8 cellular contexts compared by ENCODE assay signal in genomic region chr10:79136227-79137005, GRCh38.
A peak's percentile ranks its signal among the peaks of the same experiment; 100 is the strongest.
DNase-seq lines count a peak whose midpoint lies in the region; ATAC-seq and TF ChIP-seq lines count a peak whose summit lies in the region.

No MANE protein-coding gene starts in this region.

- peak overlapping the region; percentile 80 for H3K27ac Mint-ChIP-seq in activated CD4-positive, alpha-beta memory T cell treated with anti-CD3 and anti-CD28 coated beads for 36 hours
- peak overlapping the region; percentile 83 to 92 (median 88) for H3K27ac Mint-ChIP-seq in immature natural killer cell

- no peak for TF ChIP-seq POLR2A in stomach (IDR thresholded peaks at IDR 0.05)

- no peak for TF ChIP-seq CTCF in stomach (IDR thresholded peaks at IDR 0.05)

- POLR2A ChIA-PET in activated CD4-positive, alpha-beta memory T cell treated with anti-CD3 and anti-CD28 coated beads for 36 hours (lab: Charles Lee), result no interaction called here

- H3K4me1 ChIP-seq in stomach, result peaks cover 61 to 99% (median 83%) of the 10 kb centered on the region in 4 donors

- H3K9me3 Mint-ChIP-seq in activated T-cell treated with anti-CD3 and anti-CD28 coated beads, Interleukin-2, amount 50 U/mL, for 4 hours, result no peaks in the 10 kb centered on the region
- no peaks in the 10 kb centered on the region for H3K9me3 Mint-ChIP-seq in activated CD4-positive, alpha-beta memory T cell treated with anti-CD3 and anti-CD28 coated beads for 36 hours
- no peaks in the 10 kb centered on the region for H3K9me3 Mint-ChIP-seq in immature natural killer cell

- H3K36me3 ChIP-seq in stomach, result peaks cover 9 to 47% (median 31%) of the 10 kb centered on the region in 4 donors

- H3K9me3 ChIP-seq in stomach, result no peaks in the 10 kb centered on the region

- H3K4me3 Mint-ChIP-seq in activated T-cell treated with anti-CD3 and anti-CD28 coated beads, Interleukin-2, amount 50 U/mL, for 4 hours, result peak overlapping the region; percentile 35
- no peak overlapping the region for H3K4me3 Mint-ChIP-seq in activated CD4-positive, alpha-beta memory T cell treated with anti-CD3 and anti-CD28 coated beads for 36 hours
- peak overlapping the region; percentile 68 to 81 (median 75) for H3K4me3 Mint-ChIP-seq in immature natural killer cell

- peak overlapping the region in 4 of 5 donors; percentile 48 to 91 (median 76) for H3K27ac ChIP-seq in stomach

- intact Hi-C loops in activated CD4-positive, alpha-beta memory T cell treated with anti-CD3 and anti-CD28 coated beads for 36 hours (cut with micrococcal nuclease), result no loop called here
- intact Hi-C loops in stomach (cut with DNase I; ENCODE audit: low total_unique reads), result loop anchor here (10.0 kb wide), 1 partner anchor 62 kb away; no protein-coding TSS in a partner anchor

- H3K4me3 ChIP-seq in stomach, result no peak overlapping the region

- H3K27me3 Mint-ChIP-seq in activated T-cell treated with anti-CD3 and anti-CD28 coated beads, Interleukin-2, amount 50 U/mL, for 4 hours (ENCODE audit: low read depth), result no peaks in the 10 kb centered on the region
- H3K27me3 Mint-ChIP-seq in activated CD4-positive, alpha-beta memory T cell treated with anti-CD3 and anti-CD28 coated beads for 36 hours, result no peaks in the 10 kb centered on the region
- H3K27me3 Mint-ChIP-seq in immature natural killer cell (ENCODE audit: low read depth in 3 of 3), result peaks cover 2 to 4% (median 3%) of the 10 kb centered on the region in 3 donors

- TF ChIP-seq EP300 in stomach (IDR thresholded peaks at IDR 0.05), result no peak

- H3K36me3 Mint-ChIP-seq in activated T-cell treated with anti-CD3 and anti-CD28 coated beads, Interleukin-2, amount 50 U/mL, for 4 hours (ENCODE audit: insufficient read depth), result peaks cover 14% of the 10 kb centered on the region
- no peaks in the 10 kb centered on the region for H3K36me3 Mint-ChIP-seq in activated CD4-positive, alpha-beta memory T cell treated with anti-CD3 and anti-CD28 coated beads for 36 hours
- peaks cover 0 to 20% (median 15%) of the 10 kb centered on the region in 3 donors for H3K36me3 Mint-ChIP-seq in immature natural killer cell

- DNase-seq in activated T-cell treated with anti-CD3 and anti-CD28 coated beads, Interleukin-2, amount 50 U/mL, for 4 hours, result no peak
- DNase-seq in activated T-cell treated with anti-CD3 and anti-CD28 coated beads for 4 hours, result no peak
- no peak for DNase-seq in activated CD4-positive, alpha-beta memory T cell treated with anti-CD3 and anti-CD28 coated beads for 36 hours
- DNase-seq in immature natural killer cell, result no peak
- no peak for DNase-seq in stomach
- no peak for DNase-seq in stimulated activated CD4-positive, alpha-beta T cell treated with anti-CD3 and anti-CD28 coated beads, Interleukin-4, amount 100 ng/mL, for 4 hours
- no peak for DNase-seq in amniotic stem cell (lab: John Stamatoyannopoulos, UW)

- CTCF ChIA-PET in activated CD4-positive, alpha-beta memory T cell treated with anti-CD3 and anti-CD28 coated beads for 36 hours (lab: Charles Lee), result interaction anchor here (1.0 to 1.3 kb wide), 2 partner anchors 59 to 61 kb away, joined by 3 to 5 read pairs; no protein-coding TSS in a partner anchor

- H3K4me1 Mint-ChIP-seq in activated T-cell treated with anti-CD3 and anti-CD28 coated beads, Interleukin-2, amount 50 U/mL, for 4 hours (ENCODE audit: low read depth), result peaks cover 51% of the 10 kb centered on the region
- H3K4me1 Mint-ChIP-seq in activated CD4-positive, alpha-beta memory T cell treated with anti-CD3 and anti-CD28 coated beads for 36 hours (ENCODE audit: low read depth), result peaks cover 29% of the 10 kb centered on the region
- peaks cover 62 to 65% of the 10 kb centered on the region in 2 donors for H3K4me1 Mint-ChIP-seq in immature natural killer cell

- whole genome bisulfite sequencing in stomach, 5 donors, result 15 to 70% (median 29%) methylated on average over 1 to 2 of the region's 2 CpGs

- peak in 1 of 2 donors; percentile 23 for ATAC-seq in activated T-cell treated with anti-CD3 and anti-CD28 coated beads, Interleukin-2, amount 50 U/mL, for 4 hours
- ATAC-seq in HG02852 (IDR thresholded peaks at IDR 0.05; ENCODE audit: unreplicated experiment), result no peak

- H3K27me3 ChIP-seq in stomach, result no peaks in the 10 kb centered on the region
